16 cellular contexts compared by ENCODE assay signal in the genomic region with DNA sequence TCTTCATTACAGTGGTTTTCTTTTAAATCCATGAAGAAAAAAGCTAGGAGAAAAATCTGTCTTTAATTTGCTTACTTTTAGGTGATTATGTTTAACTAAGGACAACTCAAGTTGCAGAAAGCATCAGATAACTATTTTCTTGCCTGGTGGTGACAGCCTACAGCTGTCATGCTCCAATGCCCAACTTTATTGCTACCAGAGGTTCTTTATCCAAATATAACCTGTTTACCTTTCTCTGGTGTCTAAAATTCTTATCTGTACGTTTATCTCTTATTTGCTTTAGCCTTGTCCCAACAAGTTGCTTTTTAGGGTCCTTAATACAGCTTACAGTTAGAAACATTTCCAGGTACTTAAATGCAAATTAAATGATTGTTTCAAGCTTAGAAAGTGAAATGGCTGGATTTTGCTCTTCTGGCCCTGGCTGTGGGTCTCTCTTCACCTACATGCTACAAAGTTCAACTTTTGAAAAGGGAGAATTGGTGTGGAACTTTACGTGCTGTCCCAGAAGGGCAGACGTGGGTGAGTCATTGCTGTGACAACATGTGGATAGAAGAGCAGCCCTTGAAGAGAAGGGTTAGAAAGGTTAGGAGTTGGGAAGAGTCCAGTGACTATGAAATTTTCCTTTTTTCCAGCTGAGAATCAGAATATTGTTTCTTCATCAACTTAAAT.
DNase-seq lines count a peak whose midpoint lies in the region; ATAC-seq, FAIRE-seq and TF ChIP-seq lines count a peak whose summit lies in the region.
"Had no signal": no experiment of that assay in that cellular context is flagged by ENCODE, and none has a peak within 500 bp of the region (broad histone marks: within the 10 kb centered on the region; RNA-seq: fewer than 3 reads in every experiment).

No MANE protein-coding gene starts in this region.

- H3K27me3 ChIP-seq in parathyroid adenoma (ENCODE audit: control insufficient read depth, insufficient read depth, low read length) (no peaks in the 10 kb centered on the region), aorta (ENCODE audit: control insufficient read depth in 1 of 2, insufficient read depth in 2 of 2, low read length in 1 of 2) (no peaks in the 10 kb centered on the region)
- H3K27me3 ChIP-seq in effector memory CD4-positive, alpha-beta T cell (replicated peaks; ENCODE audit: control insufficient read depth, insufficient read depth, low read length, poor library complexity, severe bottlenecking) = no peaks in the 10 kb centered on the region
- H3K27me3 ChIP-seq: gastrocnemius medialis, suprapubic skin had no signal

- H3K36me3 ChIP-seq in parathyroid adenoma (ENCODE audit: control insufficient read depth, insufficient read depth, low read length) (no peaks in the 10 kb centered on the region), aorta (ENCODE audit: control insufficient read depth in 1 of 2, insufficient read depth in 2 of 2, low read length in 1 of 2) (no peaks in the 10 kb centered on the region)
- H3K36me3 ChIP-seq in effector memory CD4-positive, alpha-beta T cell (ENCODE audit: control insufficient read depth, insufficient read depth, low read length) = no peaks in the 10 kb centered on the region
- H3K36me3 ChIP-seq: gastrocnemius medialis, suprapubic skin had no signal

- H2AFZ ChIP-seq in parathyroid adenoma = no peak overlapping the region

- 38 to 43% methylated on average over 3 of the region's 3 CpGs for whole genome bisulfite sequencing in aorta, 2 donors

- H3K4me2 ChIP-seq in parathyroid adenoma (ENCODE audit: low read length) = peak overlapping the region; percentile 43

- no peak overlapping the region for H3K27ac ChIP-seq in parathyroid adenoma
- no peak overlapping the region for H3K27ac ChIP-seq in effector memory CD4-positive, alpha-beta T cell (ENCODE audit: insufficient read depth, low read length, poor library complexity, severe bottlenecking)
- no peak overlapping the region for H3K27ac ChIP-seq in aorta (ENCODE audit: low read depth in 1 of 2, low read length in 2 of 2)
- H3K27ac ChIP-seq: gastrocnemius medialis, suprapubic skin had no signal

- peak overlapping the region; percentile 19 for H3K4me3 ChIP-seq in parathyroid adenoma (ENCODE audit: low read depth, low read length)
- H3K4me3 ChIP-seq in effector memory CD4-positive, alpha-beta T cell (ENCODE audit: insufficient read depth, low read depth, low read length, poor library complexity, severe bottlenecking) = no peak overlapping the region
- H3K4me3 ChIP-seq in aorta (ENCODE audit: low read length in 2 of 2) = no peak overlapping the region
- H3K4me3 ChIP-seq: gastrocnemius medialis, suprapubic skin had no signal

- H3K9me3 ChIP-seq in parathyroid adenoma (ENCODE audit: control insufficient read depth, low read length) (no peaks in the 10 kb centered on the region), aorta (ENCODE audit: control insufficient read depth, low read length) (no peaks in the 10 kb centered on the region)
- peaks cover 3% of the 10 kb centered on the region for H3K9me3 ChIP-seq in effector memory CD4-positive, alpha-beta T cell (ENCODE audit: control insufficient read depth, low read length)
- H3K9me3 ChIP-seq: gastrocnemius medialis had no signal

- H3K79me2 ChIP-seq in parathyroid adenoma = no peaks in the 10 kb centered on the region

- in situ Hi-C loops in KBM-7 (cut with MboI; ENCODE audit: low pct_unique_long_range_greater_than_20kb, low sequenced_read_pairs) = no loop called here

- TF ChIP-seq CTCF in parathyroid adenoma (IDR thresholded peaks at IDR 0.05) = no peak

- H3K9ac ChIP-seq in parathyroid adenoma = no peak overlapping the region

- FAIRE-seq in RCC 7860 (lab: Jason Lieb, UNC) = peak; percentile 35

- intact Hi-C loops in aorta (cut with DNase I) = no loop called here

- DNase-seq in DMS53 treated with DMSO at 0.1 percent for 48 hours (lab: John Stamatoyannopoulos, UW; ENCODE audit: unreplicated experiment) (peak; percentile 41), RCC 7860 (ENCODE audit: low spot score) (peak; percentile 45), iris pigment epithelial cell (ENCODE audit: low read depth) (peak; percentile 12), KBM-7 (no peak), aorta (no peak)
- no peak for DNase-seq in effector memory CD4-positive, alpha-beta T cell
- DNase-seq: activated CD4-positive, alpha-beta T cell treated with anti-CD3 and anti-CD28 coated beads for 36 hours; activated naive CD4-positive, alpha-beta T cell treated with anti-CD3 and anti-CD28 coated beads, Interleukin-2, amount 50 U/mL, for 16 hours; activated T-cell treated with anti-CD3 and anti-CD28 coated beads for 4 hours; Calu3; caudate nucleus; gastrocnemius medialis; NCI-H2081 treated with DMSO at 0.1 percent for 48 hours had no signal

- ATAC-seq in HG03520 (IDR thresholded peaks at IDR 0.05; ENCODE audit: unreplicated experiment) (no peak), aorta (ENCODE audit: low FRiP score) (no peak)
- ATAC-seq: activated CD4-positive, alpha-beta T cell treated with anti-CD3 and anti-CD28 coated beads for 36 hours; gastrocnemius medialis had no signal

- H3K4me1 ChIP-seq in parathyroid adenoma = no peaks in the 10 kb centered on the region
- no peaks in the 10 kb centered on the region for H3K4me1 ChIP-seq in effector memory CD4-positive, alpha-beta T cell (ENCODE audit: control insufficient read depth, insufficient read depth, low read length, poor library complexity, severe bottlenecking)
- H3K4me1 ChIP-seq in aorta (ENCODE audit: control insufficient read depth in 1 of 2, insufficient read depth in 2 of 2, low read length in 2 of 2) = no peaks in the 10 kb centered on the region
- H3K4me1 ChIP-seq: gastrocnemius medialis had no signal

Comparison
In these comparisons a context has a peak if more than half of its experiments do, and no peak if none do; other contexts are left out.
1. DNase-seq: peak in DMS53 treated with DMSO at 0.1 percent for 48 hours (single experiment), RCC 7860 (single experiment) and iris pigment epithelial cell (single experiment); none in effector memory CD4-positive, alpha-beta T cell (0 of 3), KBM-7 (single experiment) and aorta (0 of 2).